ENCODE assay signal across 30 cellular contexts in the genomic region with DNA sequence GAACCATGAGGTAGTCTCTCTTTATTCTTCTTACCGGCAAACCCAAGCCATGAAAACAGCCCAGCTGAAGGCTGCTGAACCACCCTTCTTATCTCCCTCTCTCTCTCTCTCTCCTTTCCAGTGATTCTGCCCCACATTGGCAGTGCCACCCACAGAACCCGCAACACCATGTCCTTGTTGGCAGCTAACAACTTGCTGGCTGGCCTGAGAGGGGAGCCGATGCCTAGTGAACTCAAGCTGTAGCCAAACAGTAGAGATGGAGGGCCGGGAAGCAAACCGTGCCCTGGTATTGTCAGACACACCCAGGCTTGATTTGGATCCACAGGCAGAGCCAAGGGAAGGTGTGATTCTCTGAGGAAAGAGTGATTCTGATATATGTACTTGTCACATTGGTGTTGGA. TPM values are rescaled to one million over a fixed set of nuclear protein-coding genes. Genes with fewer than 3 reads are reported as not detected.
DNase-seq lines count a peak whose midpoint lies in the region; ATAC-seq and TF ChIP-seq lines count a peak whose summit lies in the region.
"Had no signal": no experiment of that assay in that cellular context is flagged by ENCODE, and none has a peak within 500 bp of the region (broad histone marks: within the 10 kb centered on the region; RNA-seq: fewer than 3 reads in every experiment).

No MANE protein-coding gene starts in this region.

- no peak overlapping the region for H3K14ac ChIP-seq in H9 (ENCODE audit: insufficient read depth, low read length)

- in situ Hi-C loops in G401 (cut with HindIII; ENCODE audit: low sequenced_read_pairs), result no loop called here

- H3K23me2 ChIP-seq in H9 (ENCODE audit: insufficient read length, low read depth, low read length, poor library complexity, severe bottlenecking), result no peaks in the 10 kb centered on the region

- peak; percentile 27 for DNase-seq in G401 (ENCODE audit: low spot score)
- peak in 1 of 2 donors; percentile 30 for DNase-seq in heart right ventricle
- DNase-seq in posterior vena cava (ENCODE audit: low spot score), result peak; percentile 42
- DNase-seq in Kasumi-1 (lab: John Stamatoyannopoulos, UW), result no peak
- DNase-seq in H9, result no peak
- DNase-seq: activated CD4-positive, alpha-beta T cell treated with anti-CD3 and anti-CD28 coated beads, Interleukin-2, amount 10 ng/mL, durations not matched to agents 7 days and 5 days; activated gamma-delta T cell; activated naive CD8-positive, alpha-beta T cell treated with anti-CD3 and anti-CD28 coated beads for 36 hours; activated T-cell treated with anti-CD3 and anti-CD28 coated beads, Interleukin-2, amount 50 U/mL, for 4 hours; AML-193; CD4-positive, alpha-beta T cell; cortex of kidney; effector memory CD8-positive, alpha-beta T cell; erythroblast; HCEC 1CT; islet precursor cell; lower lobe of right lung; NCI-H2107; NCI-H774; Peyer's patch; stimulated activated naive CD4-positive, alpha-beta T cell; testis had no signal

- H3K9me3 Mint-ChIP-seq in brain, result no peaks in the 10 kb centered on the region
- no peaks in the 10 kb centered on the region for H3K9me3 Mint-ChIP-seq in H9
- H3K9me3 Mint-ChIP-seq: activated CD4-positive, alpha-beta T cell treated with anti-CD3 and anti-CD28 coated beads, Interleukin-2, amount 10 ng/mL, durations not matched to agents 7 days and 5 days; activated naive CD8-positive, alpha-beta T cell treated with anti-CD3 and anti-CD28 coated beads for 36 hours; activated T-cell treated with anti-CD3 and anti-CD28 coated beads, Interleukin-2, amount 50 U/mL, for 4 hours; CD4-positive, alpha-beta T cell; effector memory CD8-positive, alpha-beta T cell; IgD-negative memory B cell; nephron had no signal

- peaks cover 0 to 100% (median 61%) of the 10 kb centered on the region in 9 donors for H3K36me3 ChIP-seq in heart right ventricle

- no peaks in the 10 kb centered on the region for H3K27me3 ChIP-seq in heart right ventricle
- no peaks in the 10 kb centered on the region for H3K27me3 ChIP-seq in H9 (ENCODE audit: insufficient read depth, low read length)
- H3K27me3 ChIP-seq: Peyer's patch, SJSA1, testis, vagina had no signal

- H3K4me1 Mint-ChIP-seq in brain, result peaks cover 52% of the 10 kb centered on the region
- H3K4me1 Mint-ChIP-seq in H9, result peaks cover 20 to 25% of the 10 kb centered on the region in 2 experiments

- no peak overlapping the region for H3K4me3 ChIP-seq in heart right ventricle
- H3K4me3 ChIP-seq: lower lobe of right lung, Peyer's patch, SJSA1, skin epidermis, testis, vagina had no signal

- peak; percentile 32 to 84 (median 56) for ATAC-seq in heart right ventricle
- no peak for ATAC-seq in GM21360 (IDR thresholded peaks at IDR 0.05; ENCODE audit: unreplicated experiment)
- no peak for ATAC-seq in HG03196 (IDR thresholded peaks at IDR 0.05; ENCODE audit: unreplicated experiment)
- ATAC-seq: activated T-cell treated with anti-CD3 and anti-CD28 coated beads, Interleukin-2, amount 50 U/mL, for 4 hours; effector memory CD8-positive, alpha-beta T cell; lower lobe of right lung had no signal

- no peak overlapping the region for H4K91ac ChIP-seq in H9 (ENCODE audit: insufficient read length, low read depth, low read length)

- H3K9ac ChIP-seq in H9 (ENCODE audit: extremely low read depth, insufficient read length, low read length), result no peak overlapping the region

- H2AFZ ChIP-seq in H9 (ENCODE audit: low read length), result no peak overlapping the region

- H2BK120ac ChIP-seq in H9 (ENCODE audit: low read depth, low read length, poor library complexity, severe bottlenecking), result no peak overlapping the region

- H3K36me3 Mint-ChIP-seq in brain, result peaks cover 58% of the 10 kb centered on the region
- H3K36me3 Mint-ChIP-seq in H9 (ENCODE audit: insufficient read depth in 1 of 3, low read depth in 3 of 3), result peaks cover 32 to 81% (median 75%) of the 10 kb centered on the region in 3 experiments; a peak in 6 of 7 replicates

- H3K27ac Mint-ChIP-seq in brain (peak overlapping the region in 3 of 5 experiments; percentile 37 to 73 (median 43)), H9 (peak overlapping the region in 1 of 3 experiments; percentile 95; a peak in 2 of 7 replicates)
- H3K27ac Mint-ChIP-seq: activated CD4-positive, alpha-beta T cell treated with anti-CD3 and anti-CD28 coated beads, Interleukin-2, amount 10 ng/mL, durations not matched to agents 7 days and 5 days; activated naive CD8-positive, alpha-beta T cell treated with anti-CD3 and anti-CD28 coated beads for 36 hours; CD4-positive, alpha-beta T cell; nephron had no signal

- no peak overlapping the region for H3K4me2 ChIP-seq in H9 (ENCODE audit: insufficient read depth, insufficient read length, low read length)

- H3K27me3 Mint-ChIP-seq in brain (no peaks in the 10 kb centered on the region), H9 (ENCODE audit: low read depth) (no peaks in the 10 kb centered on the region; the same call in 1 of the 2 replicates)
- H3K27me3 Mint-ChIP-seq: activated CD4-positive, alpha-beta T cell treated with anti-CD3 and anti-CD28 coated beads, Interleukin-2, amount 10 ng/mL, durations not matched to agents 7 days and 5 days; activated naive CD8-positive, alpha-beta T cell treated with anti-CD3 and anti-CD28 coated beads for 36 hours; CD4-positive, alpha-beta T cell; effector memory CD8-positive, alpha-beta T cell; IgD-negative memory B cell had no signal

- H2BK20ac ChIP-seq in H9 (ENCODE audit: low read depth, low read length, poor library complexity, severe bottlenecking), result no peak overlapping the region

- no peak overlapping the region for H2AK5ac ChIP-seq in H9 (ENCODE audit: insufficient read length, low read length)

- intact Hi-C loops in heart right ventricle (cut with DNase I), result no loop called here
- intact Hi-C loops in posterior vena cava (cut with DNase I), result no loop called here

- peak overlapping the region in 4 of 10 donors; percentile 1 to 28 (median 26) for H3K27ac ChIP-seq in heart right ventricle
- H3K27ac ChIP-seq in H9 (ENCODE audit: insufficient read length, low read depth, low read length), result no peak overlapping the region
- H3K27ac ChIP-seq: lower lobe of right lung, Peyer's patch, SJSA1, testis, vagina had no signal

- no peak overlapping the region for H2BK5ac ChIP-seq in H9 (ENCODE audit: insufficient read length, low read length)

- H3K9me3 ChIP-seq in heart right ventricle, result no peaks in the 10 kb centered on the region
- H3K9me3 ChIP-seq in H9 (ENCODE audit: control insufficient read depth, low read depth, low read length), result no peaks in the 10 kb centered on the region
- H3K9me3 ChIP-seq: lower lobe of right lung, Peyer's patch, SJSA1, testis, vagina had no signal

- no peak overlapping the region for H4K5ac ChIP-seq in H9 (ENCODE audit: insufficient read length, low read depth, low read length)

- TF ChIP-seq CTCF in brain (conservative IDR thresholded peaks at IDR 0.05) (no peak), heart right ventricle (IDR thresholded peaks at IDR 0.05) (no peak), H9 (conservative IDR thresholded peaks at IDR 0.05) (no peak)

- H4K20me1 ChIP-seq in H9 (ENCODE audit: control insufficient read depth, insufficient read depth, insufficient read length), result peaks cover 2% of the 10 kb centered on the region

- H3K79me2 ChIP-seq in H9 (ENCODE audit: insufficient read depth, low read length), result peaks cover 2% of the 10 kb centered on the region; the same call in 1 of the 2 replicates

- H4K8ac ChIP-seq in H9 (replicated peaks; ENCODE audit: insufficient read length, low read depth, low read length), result no peak overlapping the region

- no peak overlapping the region for H2BK15ac ChIP-seq in H9 (ENCODE audit: low read depth, low read length)

- no peak overlapping the region for H3K4ac ChIP-seq in H9 (ENCODE audit: low read depth, low read length)

- no peak overlapping the region for H3K18ac ChIP-seq in H9 (ENCODE audit: insufficient read length, low read depth, low read length)

- H3K4me3 Mint-ChIP-seq in brain (no peak overlapping the region), H9 (no peak overlapping the region)
- H3K4me3 Mint-ChIP-seq: activated CD4-positive, alpha-beta T cell treated with anti-CD3 and anti-CD28 coated beads, Interleukin-2, amount 10 ng/mL, durations not matched to agents 7 days and 5 days; activated naive CD8-positive, alpha-beta T cell treated with anti-CD3 and anti-CD28 coated beads for 36 hours; activated T-cell treated with anti-CD3 and anti-CD28 coated beads, Interleukin-2, amount 50 U/mL, for 4 hours; CD4-positive, alpha-beta T cell; effector memory CD8-positive, alpha-beta T cell; nephron had no signal

- H2BK12ac ChIP-seq in H9 (ENCODE audit: insufficient read length, low read depth, low read length), result no peak overlapping the region

- 52 to 69% methylated on average over 5 of the region's 5 CpGs for WGBS in heart right ventricle, 2 donors
- WGBS in H9 (ENCODE audit: extremely low coverage, insufficient read length, low lambda C conversion rate), result no CpG with 5 or more reads among the region's 5 CpGs

- no peak overlapping the region for H3T11ph ChIP-seq in H9 (ENCODE audit: low read length)

- peaks cover 4% of the 10 kb centered on the region for H3K79me1 ChIP-seq in H9 (ENCODE audit: insufficient read depth, low read depth, low read length, poor library complexity, severe bottlenecking)

- no peak overlapping the region for H3K23ac ChIP-seq in H9 (ENCODE audit: insufficient read length, low read depth, low read length)

- peaks cover 3 to 55% (median 23%) of the 10 kb centered on the region in 9 donors for H3K4me1 ChIP-seq in heart right ventricle
- peaks cover 2% of the 10 kb centered on the region; the same call in 1 of the 2 replicates for H3K4me1 ChIP-seq in H9 (ENCODE audit: insufficient read depth, low read length)
- H3K4me1 ChIP-seq: Peyer's patch, SJSA1 had no signal

- no peak overlapping the region for H3K56ac ChIP-seq in H9 (ENCODE audit: insufficient read length, low read depth, low read length)

RNA-seq across cellular contexts. Expression of a gene that starts 14.0 kb away (rescaled TPM):
- 181 and 183 TPM in 2 replicates for total RNA-seq in G401 (2014; rRNA removed; shearing (Covaris generic))
- polyA plus RNA-seq in brain (ENCODE audit: insufficient read depth, low read depth, low replicate concordance) (213 TPM), heart right ventricle (100 to 1,000 TPM in 1 of 2 donors, 10 to 100 TPM in 1; 61.5 to 151 TPM)
- total RNA-seq in heart right ventricle (100 to 1,000 TPM; 101 to 142 (median 114) TPM), posterior vena cava (10 to 100 TPM; 59.0 to 70.6 TPM), H9 (2021) (97.2 and 97.9 TPM in 2 replicates)

RNA-seq across cellular contexts. Expression of a gene that starts 28.7 kb away (rescaled TPM):
- total RNA-seq in G401 (2014; rRNA removed; shearing (Covaris generic)), result 18.8 and 20.7 TPM in 2 replicates
- 21.2 TPM for polyA plus RNA-seq in brain (ENCODE audit: insufficient read depth, low read depth, low replicate concordance)
- total RNA-seq in heart right ventricle, result 1 to 10 TPM; 5.4 to 7.5 (median 6.3) TPM
- polyA plus RNA-seq in heart right ventricle, result 1 to 10 TPM; 2.1 to 3.9 TPM
- 1 to 10 TPM; 6.9 to 7.4 TPM for total RNA-seq in posterior vena cava
- total RNA-seq in H9 (2021), result 9.1 and 9.9 TPM in 2 replicates

RNA-seq across cellular contexts. Expression of a gene that starts 49.2 kb away (rescaled TPM):
- 37.5 and 44.2 TPM in 2 replicates for total RNA-seq in G401 (2014; rRNA removed; shearing (Covaris generic))
- polyA plus RNA-seq in brain (ENCODE audit: insufficient read depth, low read depth, low replicate concordance) (35.2 TPM), heart right ventricle (10 to 100 TPM in 1 of 2 donors, 1 to 10 TPM in 1; 5.0 to 16.6 TPM)
- total RNA-seq in heart right ventricle (10 to 100 TPM in 9 of 10 donors, 1 to 10 TPM in 1; 8.5 to 28.8 (median 20.4) TPM), posterior vena cava (10 to 100 TPM; 16.9 to 18.5 TPM), H9 (2021) (45.6 and 45.8 TPM in 2 replicates)

Comparison
In these comparisons a context has a peak if more than half of its experiments do, and no peak if none do; other contexts are left out.
1. DNase-seq: peak in G401 (single experiment) and posterior vena cava (single experiment); none in Kasumi-1 (0 of 2) and H9 (single experiment).
2. ATAC-seq: peak in heart right ventricle (8 of 8); none in GM21360 (single experiment) and HG03196 (single experiment).